ENCODE assay signal across 14 cellular contexts in the genomic region with DNA sequence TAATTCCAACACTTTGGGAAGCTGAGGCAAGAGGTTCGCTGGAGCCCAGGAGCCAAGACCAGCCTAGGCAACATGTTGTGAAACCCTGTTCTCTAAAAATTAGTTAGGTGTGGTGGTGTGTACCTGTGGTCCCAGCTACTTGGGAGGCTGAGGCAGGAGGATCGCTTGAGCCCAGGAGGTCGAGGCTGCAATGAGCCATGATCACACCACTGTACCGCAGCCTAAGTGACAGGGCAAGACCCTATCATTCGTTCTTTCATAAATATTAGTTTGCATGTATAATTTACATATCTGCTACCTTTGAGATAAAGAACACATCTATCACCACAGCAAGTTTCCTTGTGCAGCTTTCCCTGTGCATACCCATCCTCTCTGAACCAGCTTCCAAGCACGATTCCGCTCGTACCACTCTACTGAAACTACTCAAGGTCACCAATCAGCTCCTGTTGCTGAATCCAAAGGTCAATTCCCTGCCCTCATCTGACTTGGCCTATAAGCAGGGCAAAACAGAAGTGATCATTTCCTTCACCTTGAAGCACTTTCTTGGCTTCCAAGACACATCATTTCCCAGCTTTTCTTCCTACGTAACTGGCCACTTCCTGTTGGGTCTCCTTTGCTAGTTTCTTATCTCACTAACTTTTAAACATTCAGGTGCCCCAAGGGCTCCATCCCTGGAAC. TPM values are rescaled to one million over a fixed set of nuclear protein-coding genes. Genes with fewer than 3 reads are reported as not detected.
DNase-seq lines count a peak whose midpoint lies in the region; ATAC-seq and TF ChIP-seq lines count a peak whose summit lies in the region.
"Had no signal": no experiment of that assay in that cellular context is flagged by ENCODE, and none has a peak within 500 bp of the region (broad histone marks: within the 10 kb centered on the region; RNA-seq: fewer than 3 reads in every experiment).

No MANE protein-coding gene starts in this region.

- POLR2A ChIA-PET in activated B cell treated with CpG ODN at 0.5 μM for 24 hours (lab: Charles Lee): interaction anchor here (0.5 to 1.7 kb wide), 4 partner anchors 8 to 66 kb away, joined by 3 to 14 read pairs (median 4); no protein-coding TSS in a partner anchor

- H3K4me3 ChIP-seq in tibial nerve: no peak overlapping the region
- H3K4me3 ChIP-seq: lung, psoas muscle had no signal

- peak overlapping the region; percentile 25 for H3K27ac Mint-ChIP-seq in activated naive CD4-positive, alpha-beta T cell treated with anti-CD3 and anti-CD28 coated beads for 36 hours
- no peak overlapping the region for H3K27ac Mint-ChIP-seq in activated naive CD4-positive, alpha-beta T cell treated with anti-CD3 and anti-CD28 coated beads, Interleukin-2, amount 10 ng/mL, durations not matched to agents 7 days and 5 days
- H3K27ac Mint-ChIP-seq in activated B cell treated with CpG ODN at 0.5 μM for 24 hours: peak overlapping the region; percentile 59
- H3K27ac Mint-ChIP-seq in stimulated activated naive B cell treated with anti-CD40 and anti-IgM and Interleukin-4, amounts not matched to agents 10 μg/mL and 1 μg/mL and 100 μg/mL, for 72 hours: peak overlapping the region; percentile 82
- H3K27ac Mint-ChIP-seq: nephron had no signal

- H3K27me3 ChIP-seq in tibial nerve: no peaks in the 10 kb centered on the region

- CTCF ChIA-PET in activated naive CD4-positive, alpha-beta T cell treated with anti-CD3 and anti-CD28 coated beads for 36 hours (lab: Charles Lee): no interaction called here
- CTCF ChIA-PET in activated naive CD4-positive, alpha-beta T cell treated with anti-CD3 and anti-CD28 coated beads, Interleukin-2, amount 10 ng/mL, durations not matched to agents 7 days and 5 days (lab: Charles Lee): no interaction called here
- CTCF ChIA-PET in activated B cell treated with CpG ODN at 0.5 μM for 24 hours (lab: Charles Lee): no interaction called here

- no peak overlapping the region for H3K27ac ChIP-seq in tibial nerve
- H3K27ac ChIP-seq: psoas muscle had no signal

- no peaks in the 10 kb centered on the region for H3K27me3 Mint-ChIP-seq in activated naive CD4-positive, alpha-beta T cell treated with anti-CD3 and anti-CD28 coated beads for 36 hours (ENCODE audit: low read depth)
- H3K27me3 Mint-ChIP-seq in activated naive CD4-positive, alpha-beta T cell treated with anti-CD3 and anti-CD28 coated beads, Interleukin-2, amount 10 ng/mL, durations not matched to agents 7 days and 5 days: no peaks in the 10 kb centered on the region
- H3K27me3 Mint-ChIP-seq in activated B cell treated with CpG ODN at 0.5 μM for 24 hours: no peaks in the 10 kb centered on the region
- H3K27me3 Mint-ChIP-seq in stimulated activated naive B cell treated with anti-CD40 and anti-IgM and Interleukin-4, amounts not matched to agents 10 μg/mL and 1 μg/mL and 100 μg/mL, for 72 hours: no peaks in the 10 kb centered on the region

- H3K4me1 ChIP-seq in tibial nerve: peaks cover 0 to 36% (median 10%) of the 10 kb centered on the region in 4 donors

- TF ChIP-seq POLR2A in tibial nerve (IDR thresholded peaks at IDR 0.05): no peak

- no peaks in the 10 kb centered on the region for H3K36me3 ChIP-seq in tibial nerve

- 79 to 81% methylated on average over 9 of the region's 9 CpGs for WGBS in tibial nerve, 2 donors

- H3K9me3 ChIP-seq in tibial nerve: no peaks in the 10 kb centered on the region
- H3K9me3 ChIP-seq: psoas muscle had no signal

- no peak for TF ChIP-seq EP300 in tibial nerve (IDR thresholded peaks at IDR 0.05)

- peaks cover 54% of the 10 kb centered on the region for H3K4me1 Mint-ChIP-seq in activated naive CD4-positive, alpha-beta T cell treated with anti-CD3 and anti-CD28 coated beads for 36 hours (ENCODE audit: low read depth)
- H3K4me1 Mint-ChIP-seq in activated naive CD4-positive, alpha-beta T cell treated with anti-CD3 and anti-CD28 coated beads, Interleukin-2, amount 10 ng/mL, durations not matched to agents 7 days and 5 days: peaks cover 41% of the 10 kb centered on the region
- H3K4me1 Mint-ChIP-seq in activated B cell treated with CpG ODN at 0.5 μM for 24 hours: peaks cover 79% of the 10 kb centered on the region
- peaks cover 46 to 73% of the 10 kb centered on the region in 2 donors for H3K4me1 Mint-ChIP-seq in stimulated activated naive B cell treated with anti-CD40 and anti-IgM and Interleukin-4, amounts not matched to agents 10 μg/mL and 1 μg/mL and 100 μg/mL, for 72 hours

- DNase-seq in activated naive CD4-positive, alpha-beta T cell treated with anti-CD3 and anti-CD28 coated beads for 36 hours: no peak
- DNase-seq in activated naive CD4-positive, alpha-beta T cell treated with anti-CD3 and anti-CD28 coated beads, Interleukin-2, amount 10 ng/mL, durations not matched to agents 7 days and 5 days: no peak
- DNase-seq in activated B cell treated with CpG ODN at 0.5 μM for 24 hours (no peak), left colon (no peak), tibial nerve (ENCODE audit: low spot score in 2 of 2) (no peak), ureter (ENCODE audit: low spot score) (no peak), AG08396 (ENCODE audit: low spot score) (no peak)
- DNase-seq in stimulated activated naive B cell treated with anti-CD40 and anti-IgM and Interleukin-4, amounts not matched to agents 10 μg/mL and 1 μg/mL and 100 μg/mL, for 72 hours: no peak
- DNase-seq: NCI-H146; psoas muscle; stimulated activated naive CD4-positive, alpha-beta T cell had no signal

- TF ChIP-seq CTCF in activated B cell treated with CpG ODN at 0.5 μM for 24 hours (IDR thresholded peaks at IDR 0.05) (no peak), tibial nerve (IDR thresholded peaks at IDR 0.05) (no peak)

- intact Hi-C loops in activated naive CD4-positive, alpha-beta T cell treated with anti-CD3 and anti-CD28 coated beads for 36 hours (cut with micrococcal nuclease): no loop called here
- intact Hi-C loops in activated B cell treated with CpG ODN at 0.5 μM for 24 hours (cut with micrococcal nuclease) (no loop called here), left colon (cut with DNase I, micrococcal nuclease) (no loop called here)

- H3K4me3 Mint-ChIP-seq in activated naive CD4-positive, alpha-beta T cell treated with anti-CD3 and anti-CD28 coated beads for 36 hours: no peak overlapping the region
- no peak overlapping the region for H3K4me3 Mint-ChIP-seq in activated naive CD4-positive, alpha-beta T cell treated with anti-CD3 and anti-CD28 coated beads, Interleukin-2, amount 10 ng/mL, durations not matched to agents 7 days and 5 days
- H3K4me3 Mint-ChIP-seq in activated B cell treated with CpG ODN at 0.5 μM for 24 hours: no peak overlapping the region
- H3K4me3 Mint-ChIP-seq in stimulated activated naive B cell treated with anti-CD40 and anti-IgM and Interleukin-4, amounts not matched to agents 10 μg/mL and 1 μg/mL and 100 μg/mL, for 72 hours: no peak overlapping the region
- H3K4me3 Mint-ChIP-seq: nephron had no signal

- H3K9me3 Mint-ChIP-seq in activated naive CD4-positive, alpha-beta T cell treated with anti-CD3 and anti-CD28 coated beads for 36 hours: no peaks in the 10 kb centered on the region
- H3K9me3 Mint-ChIP-seq in activated naive CD4-positive, alpha-beta T cell treated with anti-CD3 and anti-CD28 coated beads, Interleukin-2, amount 10 ng/mL, durations not matched to agents 7 days and 5 days: no peaks in the 10 kb centered on the region
- no peaks in the 10 kb centered on the region for H3K9me3 Mint-ChIP-seq in activated B cell treated with CpG ODN at 0.5 μM for 24 hours
- H3K9me3 Mint-ChIP-seq in stimulated activated naive B cell treated with anti-CD40 and anti-IgM and Interleukin-4, amounts not matched to agents 10 μg/mL and 1 μg/mL and 100 μg/mL, for 72 hours: peaks cover 0 to 4% of the 10 kb centered on the region in 2 donors

- ATAC-seq in activated B cell treated with CpG ODN at 0.5 μM for 24 hours (ENCODE audit: low read depth): no peak
- ATAC-seq in left colon: peak; percentile 64
- ATAC-seq in stimulated activated naive B cell treated with anti-CD40 and anti-IgM and Interleukin-4, amounts not matched to agents 10 μg/mL and 1 μg/mL and 100 μg/mL, for 72 hours (replicated peaks): no peak
- ATAC-seq: psoas muscle, SK-N-SH treated with all-trans-retinoic acid at 6 μM for 48 hours had no signal

- peaks cover 12% of the 10 kb centered on the region for H3K36me3 Mint-ChIP-seq in activated naive CD4-positive, alpha-beta T cell treated with anti-CD3 and anti-CD28 coated beads for 36 hours (ENCODE audit: low read depth)
- peaks cover 23% of the 10 kb centered on the region for H3K36me3 Mint-ChIP-seq in activated naive CD4-positive, alpha-beta T cell treated with anti-CD3 and anti-CD28 coated beads, Interleukin-2, amount 10 ng/mL, durations not matched to agents 7 days and 5 days
- H3K36me3 Mint-ChIP-seq in activated B cell treated with CpG ODN at 0.5 μM for 24 hours (ENCODE audit: low read depth): peaks cover 43% of the 10 kb centered on the region
- peaks cover 36 to 54% of the 10 kb centered on the region in 2 donors for H3K36me3 Mint-ChIP-seq in stimulated activated naive B cell treated with anti-CD40 and anti-IgM and Interleukin-4, amounts not matched to agents 10 μg/mL and 1 μg/mL and 100 μg/mL, for 72 hours

RNA-seq across cellular contexts. Expression of a gene that starts 49.1 kb away (rescaled TPM):
- 100 to 1,000 TPM; 166 to 169 TPM for total RNA-seq in activated naive CD4-positive, alpha-beta T cell treated with anti-CD3 and anti-CD28 coated beads for 36 hours
- total RNA-seq in activated B cell treated with CpG ODN at 0.5 μM for 24 hours: 307 and 320 TPM in 2 replicates
- total RNA-seq in left colon: 100 to 1,000 TPM; 112 to 117 TPM
- 100 to 1,000 TPM in 3 of 4 donors, 10 to 100 TPM in 1; 77.6 to 139 (median 133) TPM for total RNA-seq in tibial nerve
- 79.0 TPM for total RNA-seq in ureter
